27 cellular contexts compared by ENCODE assay signal in the genomic region with DNA sequence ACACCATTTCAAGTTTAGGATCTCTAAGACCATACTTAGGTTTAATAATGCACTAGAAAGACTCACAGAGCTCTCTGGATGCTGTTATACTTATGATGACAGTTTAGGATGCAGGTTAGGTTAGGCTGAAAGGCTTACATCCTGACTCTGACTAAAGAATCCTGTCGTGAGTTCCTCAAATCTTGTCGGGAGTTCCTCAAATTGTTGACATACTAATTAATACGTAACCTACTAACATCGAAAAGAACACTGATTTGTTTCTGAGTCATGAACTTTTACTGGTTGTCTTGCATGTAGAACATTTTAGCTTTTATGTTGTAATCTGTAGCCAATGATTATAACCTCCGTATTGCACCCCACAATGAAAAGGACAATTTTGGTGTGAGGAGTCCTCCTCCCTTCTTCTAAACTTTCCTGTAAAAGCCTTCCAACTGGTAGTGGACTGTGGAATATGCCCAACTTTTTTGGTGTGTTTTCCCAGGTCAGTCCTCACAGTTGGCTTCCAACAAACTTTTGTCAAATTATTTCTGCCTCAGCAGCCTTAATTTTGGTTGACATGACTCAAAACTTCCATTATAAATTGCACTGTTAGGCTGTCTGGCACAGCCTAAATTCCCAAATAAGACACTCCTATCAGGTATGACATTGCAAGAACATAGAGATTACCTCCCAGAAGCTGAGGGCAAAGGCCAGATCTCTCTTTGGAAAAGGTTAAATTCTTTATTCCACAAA.
"Had no signal": no experiment of that assay in that cellular context is flagged by ENCODE, and none has a peak within 500 bp of the region (broad histone marks: within the 10 kb centered on the region; RNA-seq: fewer than 3 reads in every experiment).

No MANE protein-coding gene starts in this region.

- DNase-seq: activated CD4-positive, alpha-beta T cell treated with anti-CD3 and anti-CD28 coated beads for 4 hours; activated CD4-positive, alpha-beta T cell treated with anti-CD3 and anti-CD28 coated beads, Interleukin-2, amount 50 U/mL, for 48 hours; activated CD8-positive, alpha-beta memory T cell treated with anti-CD3 and anti-CD28 coated beads for 24 hours; activated effector memory CD4-positive, alpha-beta T cell treated with Interleukin-2 at 50 U/mL for 16 hours; activated naive CD4-positive, alpha-beta T cell treated with Interleukin-2 at 50 U/mL for 16 hours; activated naive CD8-positive, alpha-beta T cell treated with anti-CD3 and anti-CD28 coated beads for 36 hours; adrenal gland; aorta; cerebellar nuclear complex; dorsolateral prefrontal cortex; effector memory CD4-positive, alpha-beta T cell; gastrocnemius medialis; hippocampal formation; left colon; lower lobe of right lung; mesendoderm; right cardiac atrium; stimulated activated CD4-positive, alpha-beta T cell treated with anti-CD3 and anti-CD28 coated beads, Interleukin-4, amount 100 ng/mL, for 24 hours; T-helper 1 cell; upper lobe of left lung had no signal

- H3K36me3 ChIP-seq: adrenal gland, cardiac muscle cell, gastrocnemius medialis, lower lobe of right lung, thoracic aorta, upper lobe of left lung, vagina had no signal

- H3K4me1 ChIP-seq: lower lobe of right lung, upper lobe of left lung had no signal

- ATAC-seq: gastrocnemius medialis; left colon; lower lobe of right lung; natural killer cell treated with Interleukin-12 subunit alpha and Interleukin-12 subunit beta and Interleukin-15 and Interleukin-18, amount 100 ng/mL, for 72 hours; right cardiac atrium; stimulated activated effector memory CD8-positive, alpha-beta T cell treated with anti-CD3 and anti-CD28 coated beads, Interleukin-12 subunit alpha, Interleukin-12 subunit beta, amount 100 ng/mL, for 72 hours had no signal

- H3K27ac ChIP-seq: adrenal gland, cardiac muscle cell, coronary artery, dorsolateral prefrontal cortex, lower lobe of right lung, skin epidermis, thoracic aorta, upper lobe of left lung, vagina had no signal

- H3K27me3 ChIP-seq: adrenal gland, cardiac muscle cell, gastrocnemius medialis, upper lobe of left lung, vagina had no signal

- H3K4me3 ChIP-seq: adrenal gland, cardiac muscle cell, coronary artery, dorsolateral prefrontal cortex, gastrocnemius medialis, lower lobe of right lung, skin epidermis, thoracic aorta, upper lobe of left lung, vagina had no signal

- H3K9me3 ChIP-seq: adrenal gland, gastrocnemius medialis, lower lobe of right lung, thoracic aorta, upper lobe of left lung, vagina had no signal
